ENCODE assay signal across 1 cellular context in genomic region chr22:36586852-36587251, GRCh38.
TF ChIP-seq lines count a peak whose summit lies in the region.

No MANE protein-coding gene starts in this region.

TF ChIP-seq in H1, 55 proteins besides CTCF, POLR2A, EP300 and RAD21 (continued from another document):
- no peak for TF ChIP-seq SRF (IDR thresholded peaks at IDR 0.05; ENCODE audit: low read depth, low read length)
TF ChIP-seq in H1: peak in this region for 0.
